ENCODE assay signal across 8 cellular contexts in the genomic region with DNA sequence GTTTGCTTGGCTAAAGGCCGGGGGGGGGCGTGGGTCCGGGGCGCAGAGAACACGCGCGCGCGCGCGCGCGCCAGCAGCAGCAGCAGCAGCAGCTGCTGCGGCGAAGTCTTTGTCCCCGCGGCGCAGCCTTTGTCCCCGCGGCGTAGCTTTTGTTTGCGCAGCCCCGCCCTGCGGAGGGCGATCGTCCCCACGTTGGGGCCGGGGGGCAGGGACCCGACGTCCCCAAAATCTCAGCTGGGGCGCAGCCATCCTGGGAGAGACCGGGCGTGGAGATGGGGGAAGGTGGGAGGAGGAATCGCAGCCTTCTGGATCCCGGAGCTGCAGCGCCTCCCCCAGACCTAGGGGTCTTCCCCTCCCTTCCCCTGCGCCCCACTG.
DNase-seq lines count a peak whose midpoint lies in the region; ATAC-seq, FAIRE-seq and TF ChIP-seq lines count a peak whose summit lies in the region.

No MANE protein-coding gene starts in this region.

- in situ Hi-C loops in GM12878 (cut with MboI): no loop called here

- no peak for TF ChIP-seq RAD21 in GM12878 (IDR thresholded peaks at IDR 0.05; ENCODE audit: insufficient read depth, low read depth, low read length)

- RAD21 ChIA-PET in GM12878 (lab: Charles Lee; ENCODE audit: unreplicated experiment): no interaction called here

- no peak overlapping the region for H3K27ac Mint-ChIP-seq in immature natural killer cell
- H3K27ac Mint-ChIP-seq in stimulated activated effector memory CD8-positive, alpha-beta T cell treated with anti-CD3 and anti-CD28 coated beads, Interleukin-12 subunit alpha, Interleukin-12 subunit beta, amount 100 ng/mL, for 72 hours: no peak overlapping the region

- no peak for TF ChIP-seq EP300 in GM12878 (IDR thresholded peaks at IDR 0.05; ENCODE audit: borderline replicate concordance in 1 of 2, control insufficient read depth in 1 of 2, low read depth in 2 of 2, low read length in 2 of 2)

- BruUV-seq in GM12878 (replicated peaks; lab: Mats Ljungman, UMichigan): no TSS peak

- no peaks in the 10 kb centered on the region for H3K4me1 ChIP-seq in GM12878 (ENCODE audit: control insufficient read depth, insufficient read depth, low read length)

- SMC1A ChIA-PET in GM12878 (lab: Charles Lee; ENCODE audit: uncharacterized antibody, unreplicated experiment): no interaction called here

- no peak overlapping the region for H2AFZ ChIP-seq in GM12878 (ENCODE audit: control insufficient read depth, low read depth, low read length)

- no peaks in the 10 kb centered on the region for H3K36me3 Mint-ChIP-seq in immature natural killer cell
- H3K36me3 Mint-ChIP-seq in stimulated activated effector memory CD8-positive, alpha-beta T cell treated with anti-CD3 and anti-CD28 coated beads, Interleukin-12 subunit alpha, Interleukin-12 subunit beta, amount 100 ng/mL, for 72 hours: no peaks in the 10 kb centered on the region

- TF ChIP-seq CTCF in GM12878 (IDR thresholded peaks at IDR 0.05 in 2 of 3, conservative IDR thresholded peaks at IDR 0.05 in 1 of 3; ENCODE audit: control insufficient read depth in 2 of 3, extremely low read depth in 1 of 3, insufficient read depth in 1 of 3, low read depth in 3 of 3, low read length in 3 of 3): no peak

- 3% methylated on average over 37 of the region's 37 CpGs for WGBS in GM12878 (ENCODE audit: insufficient coverage, insufficient replicate concordance, low lambda C conversion rate, missing lambda C conversion rate)

- no peaks in the 10 kb centered on the region for H3K79me2 ChIP-seq in GM12878 (ENCODE audit: control insufficient read depth, insufficient read depth, low read length)

- H3K27me3 ChIP-seq in GM12878 (replicated peaks in 1 of 2; ENCODE audit: control insufficient read depth in 2 of 2, insufficient read depth in 2 of 2, low read length in 1 of 2): peaks cover 6 to 7% of the 10 kb centered on the region in 2 experiments; a peak in 3 of 4 replicates

- TF ChIP-seq POLR2A in GM12878 (IDR thresholded peaks at IDR 0.05; ENCODE audit: low read depth, low read length): no peak

- CTCF ChIA-PET in GM12878 (lab: Yijun Ruan, JAX): interaction anchor here (1.1 kb wide), 1 partner anchor 13 kb away, joined by 3 read pairs; no protein-coding TSS in a partner anchor

- peaks cover 2% of the 10 kb centered on the region in 3 donors for H3K27me3 Mint-ChIP-seq in immature natural killer cell (ENCODE audit: low read depth in 3 of 3)

- peak overlapping the region; percentile 77 to 85 (median 78) for H3K4me3 Mint-ChIP-seq in immature natural killer cell
- peak overlapping the region; percentile 68 for H3K4me3 Mint-ChIP-seq in stimulated activated effector memory CD8-positive, alpha-beta T cell treated with anti-CD3 and anti-CD28 coated beads, Interleukin-12 subunit alpha, Interleukin-12 subunit beta, amount 100 ng/mL, for 72 hours

- FAIRE-seq in GM12878 (lab: Jason Lieb, UNC) (no peak), HTR-8/SVneo (lab: Jason Lieb, UNC) (no peak)

- no peaks in the 10 kb centered on the region for H3K36me3 ChIP-seq in GM12878 (ENCODE audit: control insufficient read depth in 2 of 2, insufficient read depth in 2 of 2, low read length in 1 of 2)

- H4K20me1 ChIP-seq in GM12878 (ENCODE audit: control insufficient read depth, insufficient read depth): no peaks in the 10 kb centered on the region

- no peak overlapping the region for H3K4me3 ChIP-seq in GM12878

- DNase-seq in AG20443 (ENCODE audit: low spot score) (peak; percentile 40), LHCN-M2 (ENCODE audit: low read depth) (peak; percentile 30), GM12878 (ENCODE audit: low read depth, low spot score) (no peak), immature natural killer cell (no peak), HTR-8/SVneo (ENCODE audit: insufficient read length, low spot score) (no peak), HuH-7.5 (ENCODE audit: low spot score) (no peak), cerebellar nuclear complex (lab: John Stamatoyannopoulos, UW) (no peak)
- DNase-seq in stimulated activated effector memory CD8-positive, alpha-beta T cell treated with anti-CD3 and anti-CD28 coated beads, Interleukin-12 subunit alpha, Interleukin-12 subunit beta, amount 100 ng/mL, for 72 hours (ENCODE audit: low spot score in 2 of 2): no peak

- POLR2A ChIA-PET in GM12878 (lab: Charles Lee): no interaction called here

- no peaks in the 10 kb centered on the region for H3K4me1 Mint-ChIP-seq in immature natural killer cell
- H3K4me1 Mint-ChIP-seq in stimulated activated effector memory CD8-positive, alpha-beta T cell treated with anti-CD3 and anti-CD28 coated beads, Interleukin-12 subunit alpha, Interleukin-12 subunit beta, amount 100 ng/mL, for 72 hours: no peaks in the 10 kb centered on the region

- no peak overlapping the region for H3K9ac ChIP-seq in GM12878 (ENCODE audit: control insufficient read depth, insufficient read depth, low read length)

- H3K4me2 ChIP-seq in GM12878 (ENCODE audit: control insufficient read depth, insufficient read depth): peak overlapping the region; percentile 25; the same call in 1 of the 2 replicates

- intact Hi-C loops in GM12878 (cut with micrococcal nuclease; ENCODE audit: unreplicated experiment): no loop called here

- ATAC-seq in GM12878: no peak
- no peak for ATAC-seq in stimulated activated effector memory CD8-positive, alpha-beta T cell treated with anti-CD3 and anti-CD28 coated beads, Interleukin-12 subunit alpha, Interleukin-12 subunit beta, amount 100 ng/mL, for 72 hours

- no peaks in the 10 kb centered on the region for H3K9me3 ChIP-seq in GM12878 (replicated peaks; ENCODE audit: control insufficient read depth, insufficient read depth, low read length)

- no peaks in the 10 kb centered on the region for H3K9me3 Mint-ChIP-seq in immature natural killer cell
- no peaks in the 10 kb centered on the region for H3K9me3 Mint-ChIP-seq in stimulated activated effector memory CD8-positive, alpha-beta T cell treated with anti-CD3 and anti-CD28 coated beads, Interleukin-12 subunit alpha, Interleukin-12 subunit beta, amount 100 ng/mL, for 72 hours

- no peak overlapping the region for H3K27ac ChIP-seq in GM12878 (ENCODE audit: control insufficient read depth, insufficient read depth)

TF ChIP-seq in GM12878, 131 proteins besides CTCF, POLR2A, EP300 and RAD21:
- TF ChIP-seq, protein P1, sequence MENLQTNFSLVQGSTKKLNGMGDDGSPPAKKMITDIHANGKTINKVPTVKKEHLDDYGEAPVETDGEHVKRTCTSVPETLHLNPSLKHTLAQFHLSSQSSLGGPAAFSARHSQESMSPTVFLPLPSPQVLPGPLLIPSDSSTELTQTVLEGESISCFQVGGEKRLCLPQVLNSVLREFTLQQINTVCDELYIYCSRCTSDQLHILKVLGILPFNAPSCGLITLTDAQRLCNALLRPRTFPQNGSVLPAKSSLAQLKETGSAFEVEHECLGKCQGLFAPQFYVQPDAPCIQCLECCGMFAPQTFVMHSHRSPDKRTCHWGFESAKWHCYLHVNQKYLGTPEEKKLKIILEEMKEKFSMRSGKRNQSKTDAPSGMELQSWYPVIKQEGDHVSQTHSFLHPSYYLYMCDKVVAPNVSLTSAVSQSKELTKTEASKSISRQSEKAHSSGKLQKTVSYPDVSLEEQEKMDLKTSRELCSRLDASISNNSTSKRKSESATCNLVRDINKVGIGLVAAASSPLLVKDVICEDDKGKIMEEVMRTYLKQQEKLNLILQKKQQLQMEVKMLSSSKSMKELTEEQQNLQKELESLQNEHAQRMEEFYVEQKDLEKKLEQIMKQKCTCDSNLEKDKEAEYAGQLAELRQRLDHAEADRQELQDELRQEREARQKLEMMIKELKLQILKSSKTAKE (IDR thresholded peaks at IDR 0.05; ENCODE audit: low read depth, poor library complexity, severe bottlenecking): no peak
- TF ChIP-seq, protein P2, sequence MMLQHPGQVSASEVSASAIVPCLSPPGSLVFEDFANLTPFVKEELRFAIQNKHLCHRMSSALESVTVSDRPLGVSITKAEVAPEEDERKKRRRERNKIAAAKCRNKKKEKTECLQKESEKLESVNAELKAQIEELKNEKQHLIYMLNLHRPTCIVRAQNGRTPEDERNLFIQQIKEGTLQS (IDR thresholded peaks at IDR 0.05; ENCODE audit: borderline replicate concordance, extremely low read depth, low read depth, low read length): no peak
- TF ChIP-seq SUZ12 (IDR thresholded peaks at IDR 0.05; ENCODE audit: unreplicated experiment) (peak; percentile 48), EGR1 (IDR thresholded peaks at IDR 0.05; ENCODE audit: borderline replicate concordance in 1 of 2, low read depth in 2 of 2, low read length in 2 of 2) (no peak), SREBF1 (IDR thresholded peaks at IDR 0.05; ENCODE audit: low read length) (no peak)

Comparison
In these comparisons a context has a peak if more than half of its experiments do, and no peak if none do; other contexts are left out.
1. DNase-seq: peak in AG20443 (single experiment) and LHCN-M2 (single experiment); none in GM12878 (single experiment), immature natural killer cell (0 of 3), stimulated activated effector memory CD8-positive, alpha-beta T cell treated with anti-CD3 and anti-CD28 coated beads, Interleukin-12 subunit alpha, Interleukin-12 subunit beta, amount 100 ng/mL, for 72 hours (0 of 2), HTR-8/SVneo (single experiment), HuH-7.5 (single experiment) and cerebellar nuclear complex (0 of 2).